ENCODE assay signal across 2 cellular contexts in genomic region chr19:6429419-6430221, GRCh38.
TF ChIP-seq lines count a peak whose summit lies in the region.

No MANE protein-coding gene starts in this region.

TF ChIP-seq in HCT116, 20 proteins besides CTCF, POLR2A, EP300 and RAD21:
- TF ChIP-seq EZH2phosphoT487 (IDR thresholded peaks at IDR 0.05; ENCODE audit: borderline replicate concordance) (no peak), CBX3 (IDR thresholded peaks at IDR 0.05; ENCODE audit: low read depth) (no peak), EZH2 (IDR thresholded peaks at IDR 0.05) (no peak), POLR2AphosphoS5 (IDR thresholded peaks at IDR 0.05; ENCODE audit: low read depth, low read length) (no peak), YY1 (IDR thresholded peaks at IDR 0.05; ENCODE audit: extremely low read depth, insufficient replicate concordance, low read depth, low read length) (no peak)
TF ChIP-seq in HCT116: peak in this region for 0.

TF ChIP-seq in GM12878, 131 proteins besides CTCF, POLR2A, EP300 and RAD21:
- TF ChIP-seq ZNF592 (IDR thresholded peaks at IDR 0.05) (no peak), YY1 (IDR thresholded peaks at IDR 0.05; ENCODE audit: low read depth, low read length) (no peak), GATAD2B (conservative IDR thresholded peaks at IDR 0.05; ENCODE audit: low read depth) (no peak), PML (IDR thresholded peaks at IDR 0.05; ENCODE audit: low read length) (no peak), MEF2B (IDR thresholded peaks at IDR 0.05; ENCODE audit: partially characterized antibody, poor library complexity, severe bottlenecking) (no peak), DPF2 (IDR thresholded peaks at IDR 0.05) (no peak), MYB (IDR thresholded peaks at IDR 0.05; ENCODE audit: borderline replicate concordance, low read depth, low read length) (no peak), CBX3 (IDR thresholded peaks at IDR 0.05; ENCODE audit: borderline replicate concordance, low read depth) (no peak), NFIC (IDR thresholded peaks at IDR 0.05; ENCODE audit: low read depth, low read length) (no peak), ZBTB11 (CRISPR knock-in tag; IDR thresholded peaks at IDR 0.05) (no peak)
